Comparison of ENCODE assay signal across 28 cellular contexts in the genomic region with DNA sequence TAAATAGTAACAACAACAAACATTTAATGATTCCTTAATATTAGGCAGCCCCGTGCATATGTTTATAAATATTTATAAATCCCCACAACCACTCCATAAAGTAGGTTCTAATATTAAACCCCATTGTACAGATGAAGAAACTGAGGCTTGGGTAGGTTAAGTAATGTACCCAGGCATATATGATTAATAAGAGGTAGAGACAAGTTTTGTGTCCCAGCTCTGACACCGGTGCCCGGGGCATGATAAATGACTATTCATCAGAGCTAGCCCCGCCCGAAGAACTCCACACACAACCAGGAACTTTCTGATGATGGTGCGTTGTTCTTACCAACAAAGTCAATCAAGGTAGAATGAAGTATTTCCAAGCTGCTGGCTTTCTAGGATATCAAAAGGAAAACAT. TPM values are rescaled to one million over a fixed set of nuclear protein-coding genes. Genes with fewer than 3 reads are reported as not detected.
DNase-seq lines count a peak whose midpoint lies in the region; ATAC-seq and TF ChIP-seq lines count a peak whose summit lies in the region.
"Had no signal": no experiment of that assay in that cellular context is flagged by ENCODE, and none has a peak within 500 bp of the region (broad histone marks: within the 10 kb centered on the region; RNA-seq: fewer than 3 reads in every experiment).

No MANE protein-coding gene starts in this region.

- DNase-seq in HCT116 (ENCODE audit: low read depth, low spot score) (no peak), MCF 10A (ENCODE audit: unreplicated experiment) (peak; percentile 72), foreskin keratinocyte (peak in 1 of 2 donors; percentile 68), transverse colon (peak; percentile 52), Right ventricle myocardium inferior (ENCODE audit: missing footprints) (no peak), HPDE6-E6E7 (ENCODE audit: extremely low spot score) (no peak), D341Med (ENCODE audit: low spot score) (no peak)
- DNase-seq in stimulated activated CD4-positive, alpha-beta T cell treated with anti-CD3 and anti-CD28 coated beads, Interleukin-4, amount 100 ng/mL, for 1 hour = no peak
- DNase-seq: activated CD4-positive, alpha-beta T cell treated with anti-CD3 and anti-CD28 coated beads, Interleukin-2, amount 50 U/mL, for 48 hours; activated CD4-positive, CD25-positive, alpha-beta regulatory T cell treated with anti-CD3 and anti-CD28 coated beads, Interleukin-2, amount 50 U/mL, for 72 hours; activated naive CD4-positive, alpha-beta T cell; HFFc6; left ventricle myocardium inferior; natural killer cell; NCI-H1092; NCI-H1694 treated with DMSO at 0.1 percent for 48 hours; NCI-H446; NCI-H82; nucleus accumbens; right lobe of liver; SK-N-SH; stimulated activated CD4-positive, alpha-beta T cell treated with anti-CD3 and anti-CD28 coated beads, Interleukin-4, amount 100 ng/mL, for 24 hours; T-helper 17 cell; tibial artery had no signal

- H3K36me3 Mint-ChIP-seq in MCF 10A (ENCODE audit: insufficient read depth, unreplicated experiment) = no peaks in the 10 kb centered on the region
- H3K36me3 Mint-ChIP-seq: natural killer cell had no signal

- H3K79me2 ChIP-seq in HCT116 (ENCODE audit: insufficient read depth, low read length) = peaks cover 100% of the 10 kb centered on the region

- TF ChIP-seq EP300 in transverse colon (IDR thresholded peaks at IDR 0.05; ENCODE audit: low read depth) = no peak

- in situ Hi-C loops in transverse colon (cut with MboI; ENCODE audit: low pct_ligation_motif_present in 1 of 4, low pct_unique_long_range_greater_than_20kb in 1 of 4, low sequenced_read_pairs in 3 of 4) = no loop called here

- peaks cover 2% of the 10 kb centered on the region; the same call in 1 of the 2 replicates for H4K20me1 ChIP-seq in HCT116 (ENCODE audit: insufficient read depth)

- H3K27me3 ChIP-seq in HCT116 (ENCODE audit: insufficient read depth, low read length) (no peaks in the 10 kb centered on the region), foreskin keratinocyte (no peaks in the 10 kb centered on the region), transverse colon (no peaks in the 10 kb centered on the region)
- H3K27me3 ChIP-seq: right lobe of liver, tibial artery had no signal

- H3K4me1 ChIP-seq in HCT116 (ENCODE audit: control insufficient read depth in 1 of 2, insufficient read depth in 2 of 2, low read length in 2 of 2) (peaks cover 88 to 100% of the 10 kb centered on the region in 2 experiments), foreskin keratinocyte (peaks cover 56% of the 10 kb centered on the region), transverse colon (peaks cover 13 to 66% (median 39%) of the 10 kb centered on the region in 4 donors)
- H3K4me1 ChIP-seq: prostate gland, right lobe of liver had no signal

- intact Hi-C loops in HCT116 (cut with micrococcal nuclease) (no loop called here), MCF 10A (cut with micrococcal nuclease) (no loop called here), transverse colon (cut with DNase I; ENCODE audit: low total_unique reads) (no loop called here), Right ventricle myocardium inferior (cut with DNase I) (loop anchor here (5.0 kb wide), 1 partner anchor 41 kb away; no protein-coding TSS in a partner anchor)

- H3K36me3 ChIP-seq in HCT116 (ENCODE audit: control insufficient read depth in 1 of 2, insufficient read depth in 2 of 2, low read length in 2 of 2) (peaks cover 0 to 29% of the 10 kb centered on the region in 2 experiments; a peak in 2 of 4 replicates), transverse colon (no peaks in the 10 kb centered on the region)
- H3K36me3 ChIP-seq: left ventricle myocardium inferior, prostate gland, right lobe of liver, tibial artery had no signal

- no peak overlapping the region for H3K4me3 Mint-ChIP-seq in MCF 10A (ENCODE audit: unreplicated experiment)
- H3K4me3 Mint-ChIP-seq: CD4-positive, CD25-positive, alpha-beta regulatory T cell; GM23338; HFFc6; natural killer cell; T-helper 17 cell had no signal

- POLR2A ChIA-PET in HCT116 (lab: Charles Lee) (interaction anchor here (1.3 to 2.0 kb wide), 3 partner anchors 12 to 18 kb away, joined by 3 to 5 read pairs (median 4); no protein-coding TSS in a partner anchor), MCF 10A (lab: Yijun Ruan, JAX) (interaction anchor here (0.6 to 12.0 kb wide), 16 partner anchors 9 to 562 kb away, joined by 3 to 192 read pairs (median 6); a partner anchor contains a TSS)

- no peak for ATAC-seq in HCT116
- peak; percentile 16 for ATAC-seq in foreskin keratinocyte
- ATAC-seq in Right ventricle myocardium inferior = no peak
- ATAC-seq: A549, GM23338, natural killer cell, right lobe of liver, T-helper 17 cell had no signal

- H3K9ac ChIP-seq in HCT116 (ENCODE audit: low read length) = peak overlapping the region; percentile 61
- H3K9ac ChIP-seq: SK-N-SH had no signal

- H3K27me3 Mint-ChIP-seq in MCF 10A (ENCODE audit: insufficient read depth, unreplicated experiment) = no peaks in the 10 kb centered on the region

- TF ChIP-seq POLR2A in HCT116 (IDR thresholded peaks at IDR 0.05; ENCODE audit: borderline replicate concordance, extremely low read depth, insufficient read depth, insufficient read length) (no peak), transverse colon (IDR thresholded peaks at IDR 0.05) (no peak)

- no peaks in the 10 kb centered on the region for H3K9me2 ChIP-seq in HCT116 (ENCODE audit: insufficient read depth)
- H3K9me2 ChIP-seq: SK-N-SH had no signal

- H3K9me3 ChIP-seq in HCT116 (ENCODE audit: control insufficient read depth in 1 of 2, insufficient read depth in 1 of 2, low read depth in 1 of 2, low read length in 2 of 2) = no peaks in the 10 kb centered on the region
- no peaks in the 10 kb centered on the region for H3K9me3 ChIP-seq in transverse colon
- H3K9me3 ChIP-seq: A549, left ventricle myocardium inferior, prostate gland, right lobe of liver, SK-N-SH, tibial artery had no signal

- peaks cover 50% of the 10 kb centered on the region for H3K4me1 Mint-ChIP-seq in MCF 10A (ENCODE audit: insufficient read depth, unreplicated experiment)
- H3K4me1 Mint-ChIP-seq: natural killer cell, T-helper 17 cell had no signal

- peak overlapping the region; percentile 91 for H3K27ac ChIP-seq in HCT116 (ENCODE audit: low read depth, low read length)
- peak overlapping the region; percentile 43 for H3K27ac ChIP-seq in foreskin keratinocyte
- peak overlapping the region; percentile 21 to 80 (median 34) for H3K27ac ChIP-seq in transverse colon
- H3K27ac ChIP-seq: left ventricle myocardium inferior, prostate gland, right lobe of liver, tibial artery had no signal

- peak overlapping the region in 1 of 2 experiments; percentile 33; a peak in 1 of 4 replicates for H3K4me3 ChIP-seq in HCT116 (replicated peaks in 1 of 2; ENCODE audit: low read depth in 1 of 2, low read length in 2 of 2)
- no peak overlapping the region for H3K4me3 ChIP-seq in transverse colon
- H3K4me3 ChIP-seq: A549, GM23338, left ventricle myocardium inferior, prostate gland, right lobe of liver, tibial artery had no signal

- no peaks in the 10 kb centered on the region for H3K9me3 Mint-ChIP-seq in MCF 10A (ENCODE audit: unreplicated experiment)
- H3K9me3 Mint-ChIP-seq: CD4-positive, CD25-positive, alpha-beta regulatory T cell; GM23338; HFFc6; natural killer cell had no signal

- TF ChIP-seq CTCF in HCT116 (IDR thresholded peaks at IDR 0.05 in 2 of 3, conservative IDR thresholded peaks at IDR 0.05 in 1 of 3; ENCODE audit: borderline replicate concordance in 1 of 3, insufficient read depth in 1 of 3, low read depth in 2 of 3, low read length in 2 of 3) (no peak), MCF 10A (IDR thresholded peaks at IDR 0.05; ENCODE audit: unreplicated experiment) (no peak), foreskin keratinocyte (conservative IDR thresholded peaks at IDR 0.05) (no peak), transverse colon (IDR thresholded peaks at IDR 0.05) (no peak)

- H3K27ac Mint-ChIP-seq in MCF 10A (ENCODE audit: low read depth, unreplicated experiment) = peak overlapping the region; percentile 80
- H3K27ac Mint-ChIP-seq: GM23338, natural killer cell, T-helper 17 cell had no signal

- RAD21 ChIA-PET in HCT116 (lab: Charles Lee; ENCODE audit: low non-redundant PET in 1 of 2, low total read pairs in 2 of 2, uncharacterized antibody in 2 of 2, unreplicated experiment in 2 of 2) = no interaction called here

- peak overlapping the region; percentile 72 for H3K4me2 ChIP-seq in HCT116 (ENCODE audit: low read length)
- H3K4me2 ChIP-seq: A549, GM23338, SK-N-SH had no signal

- no peak for TF ChIP-seq RAD21 in HCT116 (IDR thresholded peaks at IDR 0.05; ENCODE audit: low read depth)

- CTCF ChIA-PET in HCT116 (lab: Charles Lee) = no interaction called here
- CTCF ChIA-PET in MCF 10A (lab: Yijun Ruan, JAX) = interaction anchor here (0.9 kb wide), 1 partner anchor 88 kb away, joined by 6 read pairs; no protein-coding TSS in a partner anchor

- no TSS peak for BruUV-seq in HCT116 (replicated peaks; lab: Mats Ljungman, UMichigan)
- BruUV-seq in MCF 10A (replicated peaks; lab: Mats Ljungman, UMichigan) = no TSS peak

- H2AFZ ChIP-seq in HCT116 (ENCODE audit: low read depth, low read length, poor library complexity, severe bottlenecking) = no peak overlapping the region
- H2AFZ ChIP-seq: GM23338 had no signal

- 66 to 72% methylated on average over 6 of the region's 6 CpGs for WGBS in transverse colon (ENCODE audit: low coverage in 1 of 2), 2 donors

TF ChIP-seq in HCT116, 20 proteins besides CTCF, POLR2A, EP300 and RAD21:
- peak; percentile 31; the same call in 1 of the 2 replicates for TF ChIP-seq POLR2AphosphoS5 (IDR thresholded peaks at IDR 0.05; ENCODE audit: low read depth, low read length)
- TF ChIP-seq ELF1 (IDR thresholded peaks at IDR 0.05; ENCODE audit: borderline replicate concordance, low read depth) = no peak
- TF ChIP-seq SIN3A (IDR thresholded peaks at IDR 0.05; ENCODE audit: low read depth) = no peak

RNA-seq across cellular contexts. Expression of a gene that starts 19.4 kb away (rescaled TPM):
- 196 TPM for total RNA-seq in HCT116 (2021; ENCODE audit: unreplicated experiment)
- 167 and 184 TPM in 2 replicates for polyA plus RNA-seq in HCT116 (2012)
- 180 and 208 TPM in 2 replicates for total RNA-seq in MCF 10A (2022)
- 147 and 163 TPM in 2 replicates for total RNA-seq in foreskin keratinocyte
- polyA plus RNA-seq in foreskin keratinocyte = 61.3 and 62.2 TPM in 2 replicates
- total RNA-seq in transverse colon = 10 to 100 TPM; 41.6 to 64.6 (median 53.4) TPM
- 0.32 TPM for total RNA-seq in Right ventricle myocardium inferior

Comparison
In these comparisons a context has a peak if more than half of its experiments do, and no peak if none do; other contexts are left out.
1. DNase-seq: peak in MCF 10A (single experiment) and transverse colon (single experiment); none in HCT116 (single experiment), Right ventricle myocardium inferior (single experiment), stimulated activated CD4-positive, alpha-beta T cell treated with anti-CD3 and anti-CD28 coated beads, Interleukin-4, amount 100 ng/mL, for 1 hour (single experiment), HPDE6-E6E7 (single experiment) and D341Med (single experiment).
2. H3K27ac ChIP-seq: peak in every context shown above with its lines; median percentile 91 in HCT116; 43 in foreskin keratinocyte; 34 in transverse colon.
3. RNA of a gene that starts 19.4 kb away (total RNA-seq): 196 TPM in HCT116 (single experiment), 180 to 208 TPM in MCF 10A, 147 to 163 TPM in foreskin keratinocyte and 41.6 to 64.6 TPM in transverse colon; 0.32 TPM in Right ventricle myocardium inferior (single experiment); every median in the first group is over 10 times any median in the second.